ENCODE assay signal across 15 cellular contexts in the genomic region with DNA sequence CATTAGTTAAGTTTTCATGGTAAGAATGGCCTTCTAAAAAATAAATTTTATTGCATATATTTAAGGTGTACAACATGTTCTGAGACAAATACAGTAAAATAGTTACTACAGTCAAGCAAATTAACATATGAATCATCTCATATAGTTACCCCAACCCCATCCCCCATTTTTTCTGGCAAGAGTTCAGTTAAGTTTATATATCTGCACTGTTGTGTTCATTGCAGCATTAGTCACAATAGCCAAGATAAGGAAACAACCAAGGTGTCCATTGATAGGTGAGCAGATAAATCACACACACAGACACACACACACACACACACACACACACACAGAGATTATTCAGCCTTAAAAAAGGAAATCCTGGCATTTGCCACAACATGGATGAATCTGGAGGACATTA. TPM values are rescaled to one million over a fixed set of nuclear protein-coding genes. Genes with fewer than 3 reads are reported as not detected.
DNase-seq lines count a peak whose midpoint lies in the region; ATAC-seq and TF ChIP-seq lines count a peak whose summit lies in the region.
"Had no signal": no experiment of that assay in that cellular context is flagged by ENCODE, and none has a peak within 500 bp of the region (broad histone marks: within the 10 kb centered on the region; RNA-seq: fewer than 3 reads in every experiment).

No MANE protein-coding gene starts in this region.

- intact Hi-C loops in spleen (cut with DNase I; ENCODE audit: low total_unique reads) = no loop called here

- H3K4me3 Mint-ChIP-seq in natural killer cell treated with Interleukin-12 subunit alpha and Interleukin-12 subunit beta and Interleukin-15 and Interleukin-18, amount 100 ng/mL, for 72 hours = no peak overlapping the region

- H3K36me3 Mint-ChIP-seq in natural killer cell treated with Interleukin-12 subunit alpha and Interleukin-12 subunit beta and Interleukin-15 and Interleukin-18, amount 100 ng/mL, for 72 hours = no peaks in the 10 kb centered on the region

- H3K27ac ChIP-seq in VCaP (peak overlapping the region; percentile 51; the same call in 1 of the 2 replicates), spleen (no peak overlapping the region)
- H3K27ac ChIP-seq: BLaER1 had no signal

- peaks cover 0 to 14% (median 0%) of the 10 kb centered on the region in 6 donors for H3K36me3 ChIP-seq in spleen
- H3K36me3 ChIP-seq: BLaER1 had no signal

- H3K27me3 ChIP-seq in spleen (replicated peaks in 1 of 7) = no peaks in the 10 kb centered on the region
- H3K27me3 ChIP-seq: BLaER1 had no signal

- H3K9me3 Mint-ChIP-seq in natural killer cell treated with Interleukin-12 subunit alpha and Interleukin-12 subunit beta and Interleukin-15 and Interleukin-18, amount 100 ng/mL, for 72 hours = no peaks in the 10 kb centered on the region

- no peak overlapping the region for H3K27ac Mint-ChIP-seq in natural killer cell treated with Interleukin-12 subunit alpha and Interleukin-12 subunit beta and Interleukin-15 and Interleukin-18, amount 100 ng/mL, for 72 hours

- no peaks in the 10 kb centered on the region for H3K4me1 ChIP-seq in spleen
- H3K4me1 ChIP-seq: BLaER1 had no signal

- peaks cover 0 to 4% (median 1%) of the 10 kb centered on the region in 8 donors for H3K9me3 ChIP-seq in spleen
- H3K9me3 ChIP-seq: BLaER1 had no signal

- DNase-seq in DMS53 (lab: John Stamatoyannopoulos, UW) = peak; percentile 15
- no peak for DNase-seq in DMS53 treated with DMSO at 0.1 percent for 48 hours (lab: John Stamatoyannopoulos, UW; ENCODE audit: unreplicated experiment)
- peak; percentile 2 for DNase-seq in kidney tubule cell (ENCODE audit: low spot score)
- no peak for DNase-seq in natural killer cell treated with Interleukin-12 subunit alpha and Interleukin-12 subunit beta and Interleukin-15 and Interleukin-18, amount 100 ng/mL, for 72 hours (ENCODE audit: low spot score)
- DNase-seq in spleen = no peak
- no peak for DNase-seq in stimulated activated CD4-positive, alpha-beta T cell treated with anti-CD3 and anti-CD28 coated beads, Interleukin-2, amount 100 ng/mL, for 48 hours
- DNase-seq: 8988T, AML-193, DMS 273 treated with DMSO at 0.1 percent for 48 hours, DMS79 treated with DMSO at 0.1 percent for 48 hours, EL, HCEC 1CT had no signal

- no peak for ATAC-seq in natural killer cell treated with Interleukin-12 subunit alpha and Interleukin-12 subunit beta and Interleukin-15 and Interleukin-18, amount 100 ng/mL, for 72 hours
- no peak for ATAC-seq in GM18511 (IDR thresholded peaks at IDR 0.05; ENCODE audit: unreplicated experiment)

- no peaks in the 10 kb centered on the region for H3K4me1 Mint-ChIP-seq in natural killer cell treated with Interleukin-12 subunit alpha and Interleukin-12 subunit beta and Interleukin-15 and Interleukin-18, amount 100 ng/mL, for 72 hours (ENCODE audit: low read depth in 2 of 2)

- TF ChIP-seq POLR2A in spleen (IDR thresholded peaks at IDR 0.05) = no peak

- H3K4me3 ChIP-seq in spleen = no peak overlapping the region
- H3K4me3 ChIP-seq: BLaER1 had no signal

- no peaks in the 10 kb centered on the region for H3K27me3 Mint-ChIP-seq in natural killer cell treated with Interleukin-12 subunit alpha and Interleukin-12 subunit beta and Interleukin-15 and Interleukin-18, amount 100 ng/mL, for 72 hours

- TF ChIP-seq CTCF in VCaP (conservative IDR thresholded peaks at IDR 0.05) = no peak
- TF ChIP-seq CTCF in spleen (IDR thresholded peaks at IDR 0.05 in 8 of 11, conservative IDR thresholded peaks at IDR 0.05 in 3 of 11) = no peak

RNA-seq across cellular contexts. Expression of gene OTULIN, which starts 37.2 kb away (rescaled TPM):
- 100 to 1,000 TPM; 111 to 135 TPM for total RNA-seq in natural killer cell treated with Interleukin-12 subunit alpha and Interleukin-12 subunit beta and Interleukin-15 and Interleukin-18, amount 100 ng/mL, for 72 hours
- 10 to 100 TPM; 30.1 to 53.7 (median 38.0) TPM for total RNA-seq in spleen
- 1 to 10 TPM; 2.7 to 7.7 (median 4.7) TPM for polyA plus RNA-seq in spleen

RNA-seq across cellular contexts. Expression of gene OTULINL, which starts 45.7 kb away (rescaled TPM):
- 10 to 100 TPM; 10.7 to 14.6 TPM for total RNA-seq in natural killer cell treated with Interleukin-12 subunit alpha and Interleukin-12 subunit beta and Interleukin-15 and Interleukin-18, amount 100 ng/mL, for 72 hours
- 10 to 100 TPM; 23.0 to 52.5 (median 38.3) TPM for total RNA-seq in spleen
- 1 to 10 TPM; 3.8 to 5.8 (median 4.3) TPM for polyA plus RNA-seq in spleen

Comparison
In these comparisons a context has a peak if more than half of its experiments do, and no peak if none do; other contexts are left out.
1. DNase-seq: peak in DMS53 (single experiment) and kidney tubule cell (single experiment); none in DMS53 treated with DMSO at 0.1 percent for 48 hours (single experiment), natural killer cell treated with Interleukin-12 subunit alpha and Interleukin-12 subunit beta and Interleukin-15 and Interleukin-18, amount 100 ng/mL, for 72 hours (single experiment), spleen (single experiment) and stimulated activated CD4-positive, alpha-beta T cell treated with anti-CD3 and anti-CD28 coated beads, Interleukin-2, amount 100 ng/mL, for 48 hours (0 of 2).